In genomic region chr19:660793-661426, GRCh38 we compare ENCODE assay signal across 1 cellular context.
TF ChIP-seq lines count a peak whose summit lies in the region.

No MANE protein-coding gene starts in this region.

TF ChIP-seq in HCT116, 20 proteins besides CTCF, POLR2A, EP300 and RAD21 (continued from another document):
- no peak for TF ChIP-seq ZBTB33 (IDR thresholded peaks at IDR 0.05; ENCODE audit: extremely low read depth, insufficient replicate concordance, low read length)
- no peak for TF ChIP-seq CBX3 (IDR thresholded peaks at IDR 0.05; ENCODE audit: low read depth)
- no peak for TF ChIP-seq POLR2AphosphoS5 (IDR thresholded peaks at IDR 0.05; ENCODE audit: low read depth, low read length)
- TF ChIP-seq CEBPB (IDR thresholded peaks at IDR 0.05; ENCODE audit: low read depth), result no peak
- TF ChIP-seq FOSL1 (IDR thresholded peaks at IDR 0.05; ENCODE audit: low read depth), result no peak
- TF ChIP-seq SP1 (IDR thresholded peaks at IDR 0.05; ENCODE audit: low read depth), result no peak
- no peak for TF ChIP-seq JUND (IDR thresholded peaks at IDR 0.05)
- no peak for TF ChIP-seq TCF7L2 (IDR thresholded peaks at IDR 0.05; ENCODE audit: borderline replicate concordance, extremely low read depth, insufficient read depth, insufficient read length)
- TF ChIP-seq ATF3 (IDR thresholded peaks at IDR 0.05), result no peak
- TF ChIP-seq ZFX (IDR thresholded peaks at IDR 0.05), result no peak
TF ChIP-seq in HCT116: peak in this region for 0.
